16 cellular contexts compared by ENCODE assay signal in the genomic region with DNA sequence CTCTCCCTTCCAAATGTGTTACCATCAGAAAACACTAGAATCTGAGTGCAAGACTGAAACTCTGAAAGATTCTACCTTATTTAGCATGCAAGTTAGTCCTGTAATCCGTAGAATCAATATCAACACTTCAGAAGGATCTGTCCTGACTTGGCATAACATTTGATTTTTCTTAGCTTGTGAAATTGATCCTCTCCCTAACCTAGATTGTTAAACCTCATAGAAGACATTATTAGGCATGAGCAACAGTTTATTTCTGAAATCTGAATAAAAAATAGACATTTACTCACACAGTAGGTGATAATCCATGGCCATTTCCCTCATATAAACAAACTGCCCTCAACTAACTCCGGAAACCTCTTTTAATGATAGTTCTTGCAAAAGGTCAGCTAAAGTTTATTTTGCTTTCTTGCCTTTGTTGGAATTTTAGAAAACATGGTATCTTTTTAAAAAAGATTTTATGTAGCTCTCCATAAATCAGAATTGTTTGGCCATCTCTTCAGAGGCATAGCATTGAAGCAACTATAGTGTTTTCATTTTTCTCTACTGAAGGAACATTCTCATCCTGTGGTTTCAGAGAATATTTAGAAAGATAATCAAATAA. TPM values are rescaled to one million over a fixed set of nuclear protein-coding genes. Genes with fewer than 3 reads are reported as not detected.
DNase-seq lines count a peak whose midpoint lies in the region; ATAC-seq, FAIRE-seq and TF ChIP-seq lines count a peak whose summit lies in the region.
"Had no signal": no experiment of that assay in that cellular context is flagged by ENCODE, and none has a peak within 500 bp of the region (broad histone marks: within the 10 kb centered on the region; RNA-seq: fewer than 3 reads in every experiment).

No MANE protein-coding gene starts in this region.

- ATAC-seq in HG02973 (IDR thresholded peaks at IDR 0.05; ENCODE audit: unreplicated experiment) (no peak), HG03521 (IDR thresholded peaks at IDR 0.05; ENCODE audit: unreplicated experiment) (no peak)
- ATAC-seq: activated naive CD8-positive, alpha-beta T cell treated with anti-CD3 and anti-CD28 coated beads, Interleukin-2, amount 50 U/mL, for 24 hours; CD8-positive, alpha-beta T cell had no signal

- DNase-seq in DMS53 (lab: John Stamatoyannopoulos, UW) (peak; percentile 8), DMS53 treated with DMSO at 0.1 percent for 48 hours (lab: John Stamatoyannopoulos, UW; ENCODE audit: unreplicated experiment) (no peak), tibial artery (no peak), D721Med (ENCODE audit: insufficient read length, low spot score) (no peak)
- DNase-seq: activated CD4-positive, alpha-beta T cell treated with anti-CD3 and anti-CD28 coated beads, Interleukin-2, amount 10 ng/mL, durations not matched to agents 24 days and 14 days; activated naive CD8-positive, alpha-beta T cell treated with anti-CD3 and anti-CD28 coated beads, Interleukin-2, amount 50 U/mL, for 24 hours; activated T-cell treated with anti-CD3 and anti-CD28 coated beads, Interleukin-2, amount 50 U/mL, for 1 hour; CD8-positive, alpha-beta T cell; GF-D8; testis had no signal

- H3K36me3 ChIP-seq in liver (ENCODE audit: control insufficient read depth in 4 of 4, insufficient read depth in 3 of 4, low read depth in 1 of 4, low read length in 3 of 4) (no peaks in the 10 kb centered on the region), tibial artery (no peaks in the 10 kb centered on the region)
- H3K36me3 ChIP-seq: pancreas had no signal

- H3K4me1 Mint-ChIP-seq in brain, result peaks cover 31% of the 10 kb centered on the region
- H3K4me1 Mint-ChIP-seq: activated CD4-positive, alpha-beta T cell treated with anti-CD3 and anti-CD28 coated beads, Interleukin-2, amount 10 ng/mL, durations not matched to agents 24 days and 14 days; activated naive CD8-positive, alpha-beta T cell treated with anti-CD3 and anti-CD28 coated beads, Interleukin-2, amount 50 U/mL, for 24 hours had no signal

- H3K36me3 Mint-ChIP-seq in brain, result no peaks in the 10 kb centered on the region
- H3K36me3 Mint-ChIP-seq: CD8-positive, alpha-beta T cell had no signal

- intact Hi-C loops in tibial artery (cut with DNase I; ENCODE audit: low total_unique reads), result no loop called here

- no peaks in the 10 kb centered on the region for H3K27me3 Mint-ChIP-seq in brain

- H3K4me3 ChIP-seq in liver (ENCODE audit: low read depth in 1 of 3, low read length in 3 of 3) (no peak overlapping the region), tibial artery (no peak overlapping the region)
- H3K4me3 ChIP-seq: pancreas, testis had no signal

- H3K4me1 ChIP-seq in liver (ENCODE audit: control insufficient read depth in 4 of 4, insufficient read depth in 4 of 4, low read length in 3 of 4) (peaks cover 3 to 23% (median 15%) of the 10 kb centered on the region in 4 donors), tibial artery (peaks cover 0 to 65% (median 43%) of the 10 kb centered on the region in 4 donors)

- peak overlapping the region in 3 of 5 experiments; percentile 14 to 62 (median 15) for H3K27ac Mint-ChIP-seq in brain
- H3K27ac Mint-ChIP-seq: activated CD4-positive, alpha-beta T cell treated with anti-CD3 and anti-CD28 coated beads, Interleukin-2, amount 10 ng/mL, durations not matched to agents 24 days and 14 days; activated naive CD8-positive, alpha-beta T cell treated with anti-CD3 and anti-CD28 coated beads, Interleukin-2, amount 50 U/mL, for 24 hours; CD8-positive, alpha-beta T cell had no signal

- no peaks in the 10 kb centered on the region for H3K9me3 ChIP-seq in liver (ENCODE audit: control insufficient read depth in 4 of 4, low read length in 3 of 4)
- no peaks in the 10 kb centered on the region for H3K9me3 ChIP-seq in tibial artery
- H3K9me3 ChIP-seq: pancreas, testis had no signal

- no peak for TF ChIP-seq RAD21 in liver (IDR thresholded peaks at IDR 0.05)

- no peak overlapping the region for H3K4me3 Mint-ChIP-seq in brain
- H3K4me3 Mint-ChIP-seq: activated CD4-positive, alpha-beta T cell treated with anti-CD3 and anti-CD28 coated beads, Interleukin-2, amount 10 ng/mL, durations not matched to agents 24 days and 14 days; activated naive CD8-positive, alpha-beta T cell treated with anti-CD3 and anti-CD28 coated beads, Interleukin-2, amount 50 U/mL, for 24 hours; CD8-positive, alpha-beta T cell had no signal

- no peak for TF ChIP-seq CTCF in brain (conservative IDR thresholded peaks at IDR 0.05)
- TF ChIP-seq CTCF in liver (IDR thresholded peaks at IDR 0.05; ENCODE audit: low read depth, low read length, missing input control), result no peak
- TF ChIP-seq CTCF in tibial artery (IDR thresholded peaks at IDR 0.05), result no peak
- no peak for TF ChIP-seq CTCF in D721Med (IDR thresholded peaks at IDR 0.05; ENCODE audit: insufficient read depth, missing control alignments)

- peaks cover 5 to 19% (median 14%) of the 10 kb centered on the region in 5 experiments for H3K9me3 Mint-ChIP-seq in brain
- H3K9me3 Mint-ChIP-seq: activated CD4-positive, alpha-beta T cell treated with anti-CD3 and anti-CD28 coated beads, Interleukin-2, amount 10 ng/mL, durations not matched to agents 24 days and 14 days; activated naive CD8-positive, alpha-beta T cell treated with anti-CD3 and anti-CD28 coated beads, Interleukin-2, amount 50 U/mL, for 24 hours had no signal

- H3K27ac ChIP-seq in liver (ENCODE audit: low read depth in 1 of 2, low read length in 2 of 2), result peak overlapping the region in 1 of 2 donors; percentile 47
- peak overlapping the region; percentile 71 to 75 for H3K27ac ChIP-seq in tibial artery
- H3K27ac ChIP-seq: 22Rv1, pancreas had no signal

- no peak overlapping the region for H3K9ac ChIP-seq in liver (ENCODE audit: low read depth in 1 of 2, low read length in 2 of 2)

- WGBS in liver, result 27% methylated on average over 2 of the region's 2 CpGs

- no peaks in the 10 kb centered on the region for H3K27me3 ChIP-seq in liver (ENCODE audit: control insufficient read depth in 4 of 4, insufficient read depth in 4 of 4, low read length in 3 of 4)
- H3K27me3 ChIP-seq in tibial artery, result no peaks in the 10 kb centered on the region
- H3K27me3 ChIP-seq: pancreas, testis had no signal

- no peak for FAIRE-seq in D721Med (lab: Jason Lieb, UNC)
- FAIRE-seq: pancreas had no signal

TF ChIP-seq in liver, 16 proteins besides CTCF, POLR2A, EP300 and RAD21:
- no peak for TF ChIP-seq JUND (IDR thresholded peaks at IDR 0.05)
- peak; percentile 19 for TF ChIP-seq ZBTB33 (IDR thresholded peaks at IDR 0.05)
- peak in 1 of 2 donors; percentile 44 for TF ChIP-seq RXRA (IDR thresholded peaks at IDR 0.05)

RNA-seq across cellular contexts. Expression of gene PDLIM5, which starts 38.6 kb away (rescaled TPM):
- polyA plus RNA-seq in brain (ENCODE audit: insufficient read depth, low read depth, low replicate concordance), result 7.7 TPM
- 100 to 1,000 TPM in 1 of 2 donors, 10 to 100 TPM in 1; 43.9 to 114 TPM for total RNA-seq in liver
- polyA plus RNA-seq in liver, result 10 to 100 TPM; 19.1 to 91.7 TPM
